27 cellular contexts compared by ENCODE assay signal in the genomic region with DNA sequence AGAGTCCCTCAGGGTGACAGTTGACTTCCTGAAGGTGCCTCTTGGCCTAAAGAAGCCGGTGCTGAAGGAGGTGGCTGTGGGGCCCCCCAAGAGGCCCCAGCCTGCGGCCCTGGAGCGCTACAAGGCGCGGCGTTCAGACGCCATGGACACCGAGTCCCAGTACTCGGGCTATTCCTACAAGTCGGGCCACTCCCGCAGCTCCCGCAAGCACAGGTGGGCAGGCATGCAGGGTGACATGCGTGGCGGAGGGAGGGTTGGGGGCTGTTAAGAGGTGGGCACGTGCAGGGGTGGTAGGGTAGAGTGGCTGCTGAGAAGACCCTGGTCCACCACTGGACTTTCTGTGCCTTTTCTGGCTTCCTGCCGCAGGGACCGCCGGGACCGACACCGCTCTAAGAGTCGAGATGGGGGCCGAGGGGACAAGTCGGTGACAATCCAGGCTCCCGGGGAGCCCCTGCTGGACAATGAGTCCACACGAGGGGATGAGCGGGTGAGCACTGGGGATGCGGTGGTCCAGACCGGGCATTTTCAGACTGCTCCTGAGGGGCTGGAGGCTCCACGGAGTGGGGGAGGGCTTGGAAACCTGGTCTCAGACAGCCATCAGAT. TPM values are rescaled to one million over a fixed set of nuclear protein-coding genes. Genes with fewer than 3 reads are reported as not detected.
"Had no signal": no experiment of that assay in that cellular context is flagged by ENCODE, and none has a peak within 500 bp of the region (broad histone marks: within the 10 kb centered on the region; RNA-seq: fewer than 3 reads in every experiment).

No MANE protein-coding gene starts in this region.

- H3K27ac Mint-ChIP-seq: activated CD4-positive, alpha-beta T cell treated with anti-CD3 and anti-CD28 coated beads for 36 hours; activated CD8-positive, alpha-beta memory T cell treated with anti-CD3 and anti-CD28 coated beads, Interleukin-2, amount 10 ng/mL, durations not matched to agents 7 days and 5 days; activated CD8-positive, alpha-beta T cell treated with anti-CD3 and anti-CD28 coated beads, Interleukin-2, amount 10 ng/mL, durations not matched to agents 7 days and 5 days; activated naive CD8-positive, alpha-beta T cell; mesothelial cell of epicardium; T-helper 2 cell treated with Interferon-gamma antibody and Interleukin-4, amounts not matched to agents 5 μg/mL and 100 μg/mL, for 36 hours had no signal

- H3K9me3 Mint-ChIP-seq: mesothelial cell of epicardium; naive B cell; nephron progenitor cell; T-helper 2 cell treated with Interferon-gamma antibody and Interleukin-4, amounts not matched to agents 5 μg/mL and 100 μg/mL, for 36 hours had no signal

- H3K4me1 ChIP-seq: pancreas, psoas muscle, spleen had no signal

- H3K36me3 ChIP-seq: pancreas, spleen, thoracic aorta had no signal

- ATAC-seq: activated CD8-positive, alpha-beta memory T cell treated with anti-CD3 and anti-CD28 coated beads, Interleukin-2, amount 10 ng/mL, durations not matched to agents 7 days and 5 days; activated CD8-positive, alpha-beta T cell treated with anti-CD3 and anti-CD28 coated beads, Interleukin-2, amount 10 ng/mL, durations not matched to agents 7 days and 5 days; left ventricle myocardium superior; psoas muscle had no signal

- H3K27me3 ChIP-seq: esophagus muscularis mucosa, hepatocyte, pancreas, spleen had no signal

- H3K4me2 ChIP-seq: hepatocyte had no signal

- H3K27ac ChIP-seq: coronary artery, esophagus muscularis mucosa, hepatocyte, pancreas, psoas muscle, spleen, thoracic aorta had no signal

- H2AFZ ChIP-seq: hepatocyte had no signal

- H3K4me3 ChIP-seq: coronary artery, esophagus muscularis mucosa, hepatocyte, pancreas, psoas muscle, spleen, thoracic aorta had no signal

- H3K27me3 Mint-ChIP-seq: activated CD4-positive, alpha-beta T cell treated with anti-CD3 and anti-CD28 coated beads for 36 hours; activated naive CD8-positive, alpha-beta T cell had no signal

- H3K36me3 Mint-ChIP-seq: activated CD8-positive, alpha-beta memory T cell treated with anti-CD3 and anti-CD28 coated beads, Interleukin-2, amount 10 ng/mL, durations not matched to agents 7 days and 5 days; activated naive CD8-positive, alpha-beta T cell; naive B cell had no signal

- FAIRE-seq: pancreas, urothelium cell line had no signal

- DNase-seq: activated CD4-positive, CD25-positive, alpha-beta regulatory T cell; activated CD8-positive, alpha-beta memory T cell treated with anti-CD3 and anti-CD28 coated beads, Interleukin-2, amount 10 ng/mL, durations not matched to agents 7 days and 5 days; activated CD8-positive, alpha-beta T cell treated with anti-CD3 and anti-CD28 coated beads, Interleukin-2, amount 10 ng/mL, durations not matched to agents 7 days and 5 days; activated effector memory CD4-positive, alpha-beta T cell treated with Interleukin-2 at 50 U/mL for 16 hours; activated naive CD4-positive, alpha-beta T cell treated with Interleukin-2 at 50 U/mL for 16 hours; activated T-cell treated with anti-CD3 and anti-CD28 coated beads for 4 hours; cerebellar nuclear complex; left cardiac atrium; left ventricle myocardium superior; naive B cell; nephron progenitor cell; pancreas; psoas muscle; spleen; stimulated activated naive CD4-positive, alpha-beta T cell; T-helper 1 cell had no signal

- H3K4me3 Mint-ChIP-seq: activated CD4-positive, alpha-beta T cell treated with anti-CD3 and anti-CD28 coated beads for 36 hours; activated CD8-positive, alpha-beta memory T cell treated with anti-CD3 and anti-CD28 coated beads, Interleukin-2, amount 10 ng/mL, durations not matched to agents 7 days and 5 days; activated CD8-positive, alpha-beta T cell treated with anti-CD3 and anti-CD28 coated beads, Interleukin-2, amount 10 ng/mL, durations not matched to agents 7 days and 5 days; activated naive CD8-positive, alpha-beta T cell; mesothelial cell of epicardium; naive B cell; nephron progenitor cell; T-helper 2 cell treated with Interferon-gamma antibody and Interleukin-4, amounts not matched to agents 5 μg/mL and 100 μg/mL, for 36 hours had no signal

- H3K9me3 ChIP-seq: esophagus muscularis mucosa, pancreas, psoas muscle, spleen, thoracic aorta had no signal

- H3K4me1 Mint-ChIP-seq: activated CD4-positive, alpha-beta T cell treated with anti-CD3 and anti-CD28 coated beads for 36 hours; activated CD8-positive, alpha-beta memory T cell treated with anti-CD3 and anti-CD28 coated beads, Interleukin-2, amount 10 ng/mL, durations not matched to agents 7 days and 5 days had no signal

RNA-seq across cellular contexts. Expression of gene VANGL2, which starts 15.4 kb away (rescaled TPM):
- total RNA-seq: activated CD8-positive, alpha-beta memory T cell treated with anti-CD3 and anti-CD28 coated beads, Interleukin-2, amount 10 ng/mL, durations not matched to agents 7 days and 5 days; activated CD8-positive, alpha-beta T cell treated with anti-CD3 and anti-CD28 coated beads, Interleukin-2, amount 10 ng/mL, durations not matched to agents 7 days and 5 days had no signal

RNA-seq across cellular contexts. Expression of gene NHLH1, which starts 48.9 kb away (rescaled TPM):
- total RNA-seq: esophagus muscularis mucosa, glomerular endothelial cell, left ventricle myocardium superior, mammary epithelial cell, pancreas had no signal
- polyA plus RNA-seq: hepatocyte had no signal
